ENCODE assay signal across 8 cellular contexts in genomic region chrX:22135994-22136684, GRCh38.
DNase-seq lines count a peak whose midpoint lies in the region; ATAC-seq and FAIRE-seq lines count a peak whose summit lies in the region.

No MANE protein-coding gene starts in this region.

- H3K4me3 ChIP-seq in endocrine pancreas (ENCODE audit: control insufficient read depth, insufficient read depth, low read length): peak overlapping the region; percentile 19

- DNase-seq in activated CD4-positive, CD25-positive, alpha-beta regulatory T cell treated with anti-CD3 and anti-CD28 coated beads, Interleukin-2, amount 50 U/mL, for 16 hours (ENCODE audit: low read depth, low spot score): peak; percentile 1
- DNase-seq in activated CD4-positive, CD25-positive, alpha-beta regulatory T cell treated with anti-CD3 and anti-CD28 coated beads, Interleukin-2, amount 50 U/mL, for 72 hours: no peak
- DNase-seq in HTR-8/SVneo (ENCODE audit: insufficient read length, low spot score) (peak; percentile 54), RPMI7951 (ENCODE audit: low read depth) (peak; percentile 81), midbrain (lab: John Stamatoyannopoulos, UW) (peak; percentile 49)

- no peak overlapping the region for H3K9ac ChIP-seq in endocrine pancreas (ENCODE audit: control insufficient read depth, insufficient read depth, low read length)

- no peaks in the 10 kb centered on the region for H3K27me3 ChIP-seq in endocrine pancreas (ENCODE audit: control insufficient read depth, insufficient read depth, low read length)

- ATAC-seq in GM18861 (IDR thresholded peaks at IDR 0.05; ENCODE audit: unreplicated experiment) (no peak), GM21717 (IDR thresholded peaks at IDR 0.05; ENCODE audit: unreplicated experiment) (no peak)

- no peaks in the 10 kb centered on the region for H3K4me1 ChIP-seq in endocrine pancreas (ENCODE audit: control insufficient read depth, insufficient read depth, low read length)

- peak; percentile 69 for FAIRE-seq in HTR-8/SVneo (lab: Jason Lieb, UNC)

- no peaks in the 10 kb centered on the region for H3K36me3 ChIP-seq in endocrine pancreas (ENCODE audit: control insufficient read depth, insufficient read depth, low read length)

- H3K9me3 ChIP-seq in endocrine pancreas (ENCODE audit: control insufficient read depth, low read length): no peaks in the 10 kb centered on the region
